In genomic region chr22:44802956-44803355, GRCh38 we compare ENCODE assay signal across 21 cellular contexts. TPM values are rescaled to one million over a fixed set of nuclear protein-coding genes. Genes with fewer than 3 reads are reported as not detected.
DNase-seq lines count a peak whose midpoint lies in the region; ATAC-seq, FAIRE-seq and TF ChIP-seq lines count a peak whose summit lies in the region.
"Had no signal": no experiment of that assay in that cellular context is flagged by ENCODE, and none has a peak within 500 bp of the region (broad histone marks: within the 10 kb centered on the region; RNA-seq: fewer than 3 reads in every experiment).

No MANE protein-coding gene starts in this region.

- CTCF ChIA-PET in activated CD8-positive, alpha-beta memory T cell treated with anti-CD3 and anti-CD28 coated beads, Interleukin-2, amount 10 ng/mL, durations not matched to agents 7 days and 5 days (lab: Charles Lee), result no interaction called here
- CTCF ChIA-PET in K562 (lab: Yijun Ruan, JAX; ENCODE audit: low intra/inter-chr PET ratio), result interaction anchor here (0.7 kb wide), 1 partner anchor 293 kb away, joined by 3 read pairs; no protein-coding TSS in a partner anchor

- H3K79me2 ChIP-seq in Loucy (ENCODE audit: insufficient read depth, low read length), result no peaks in the 10 kb centered on the region
- H3K79me2 ChIP-seq in K562 (ENCODE audit: control insufficient read depth, insufficient read depth, low read length), result no peaks in the 10 kb centered on the region
- H3K79me2 ChIP-seq in osteoblast (ENCODE audit: insufficient read depth, low read length), result no peaks in the 10 kb centered on the region

- peaks cover 33% of the 10 kb centered on the region for H3K4me1 Mint-ChIP-seq in activated CD8-positive, alpha-beta memory T cell treated with anti-CD3 and anti-CD28 coated beads, Interleukin-2, amount 10 ng/mL, durations not matched to agents 7 days and 5 days
- H3K4me1 Mint-ChIP-seq: CD14-positive monocyte had no signal

- no peak overlapping the region for H3K4me3 Mint-ChIP-seq in activated CD8-positive, alpha-beta memory T cell treated with anti-CD3 and anti-CD28 coated beads, Interleukin-2, amount 10 ng/mL, durations not matched to agents 7 days and 5 days
- H3K4me3 Mint-ChIP-seq: CD4-positive, alpha-beta memory T cell had no signal

- H2AFZ ChIP-seq in Loucy (ENCODE audit: low read length) (no peak overlapping the region), K562 (ENCODE audit: low read depth, low read length) (no peak overlapping the region), osteoblast (ENCODE audit: low read length) (no peak overlapping the region)

- H3K4me2 ChIP-seq in Loucy (ENCODE audit: low read depth, low read length, poor library complexity, severe bottlenecking) (peak overlapping the region; percentile 15), K562 (ENCODE audit: insufficient read depth, low read length) (no peak overlapping the region), osteoblast (ENCODE audit: insufficient read depth, low read length) (no peak overlapping the region)
- H3K4me2 ChIP-seq: BLaER1 had no signal

- 23% methylated on average over 6 of the region's 6 CpGs for WGBS in K562 (ENCODE audit: insufficient coverage, low coverage, missing lambda C conversion rate)

- no peaks in the 10 kb centered on the region for H4K20me1 ChIP-seq in Loucy (ENCODE audit: insufficient read depth, low read length, poor library complexity, severe bottlenecking)
- 0 out of 2 replicates have a peak, but pooled peaks cover 9% of the 10 kb centered on the region for H4K20me1 ChIP-seq in K562 (replicated peaks; ENCODE audit: control insufficient read depth, insufficient read depth, low read length)
- H4K20me1 ChIP-seq in osteoblast (ENCODE audit: insufficient read depth, low read length), result no peaks in the 10 kb centered on the region
- H4K20me1 ChIP-seq: BLaER1 had no signal

- H3F3A ChIP-seq in Loucy (ENCODE audit: low read depth), result peaks cover 3% of the 10 kb centered on the region; the same call in 1 of the 2 replicates

- H3K9ac ChIP-seq in Loucy (ENCODE audit: low read depth, low read length, poor library complexity, severe bottlenecking) (no peak overlapping the region), K562 (ENCODE audit: insufficient read depth in 1 of 2, low read depth in 2 of 2, low read length in 2 of 2) (no peak overlapping the region)
- H3K9ac ChIP-seq: BLaER1 had no signal

- FAIRE-seq in K562 (lab: Jason Lieb, UNC), result no peak
- FAIRE-seq: GM12878, GM19239, H1 had no signal

- H3K4me3 ChIP-seq in Loucy (ENCODE audit: low read length, poor library complexity, severe bottlenecking) (no peak overlapping the region), K562 (no peak overlapping the region), osteoblast (ENCODE audit: insufficient read depth, low read length) (no peak overlapping the region)
- H3K4me3 ChIP-seq: BLaER1, GM12878, HAP-1 had no signal

- intact Hi-C loops in K562 (cut with micrococcal nuclease), result no loop called here

- TF ChIP-seq CTCF in Loucy (conservative IDR thresholded peaks at IDR 0.05; ENCODE audit: low read length) (no peak), K562 (IDR thresholded peaks at IDR 0.05 in 2 of 3, conservative IDR thresholded peaks at IDR 0.05 in 1 of 3; ENCODE audit: insufficient read depth in 2 of 3, low read depth in 1 of 3, low read length in 3 of 3) (no peak), osteoblast (IDR thresholded peaks at IDR 0.05; ENCODE audit: extremely low read depth, low read depth, low read length) (no peak)

- no peaks in the 10 kb centered on the region for H3K27me3 ChIP-seq in Loucy (ENCODE audit: insufficient read depth, low read length, poor library complexity, severe bottlenecking)
- peaks cover 3 to 21% of the 10 kb centered on the region in 2 experiments; a peak in 3 of 5 replicates for H3K27me3 ChIP-seq in K562 (ENCODE audit: control insufficient read depth in 2 of 2, insufficient read depth in 2 of 2, low read length in 2 of 2)
- H3K27me3 ChIP-seq in osteoblast (ENCODE audit: insufficient read depth, low read length), result peaks cover 9% of the 10 kb centered on the region
- H3K27me3 ChIP-seq: BLaER1 had no signal

- H3K4me1 ChIP-seq in Loucy (ENCODE audit: insufficient read depth, low read length, poor library complexity, severe bottlenecking) (peaks cover 27% of the 10 kb centered on the region), K562 (replicated peaks in 1 of 2; ENCODE audit: control insufficient read depth in 2 of 2, insufficient read depth in 2 of 2, low read length in 2 of 2) (no peaks in the 10 kb centered on the region; a peak in 3 of 5 replicates), osteoblast (ENCODE audit: insufficient read depth, low read length) (no peaks in the 10 kb centered on the region)
- H3K4me1 ChIP-seq: HAP-1 had no signal

- in situ Hi-C loops in K562 (cut with MboI), result loop anchor here (25.0 kb wide), 1 partner anchor 434 kb away; the partner anchor contains the start of gene KIAA0930

- no TSS peak for BruUV-seq in K562 (replicated peaks; lab: Mats Ljungman, UMichigan)

- ATAC-seq in activated CD8-positive, alpha-beta memory T cell treated with anti-CD3 and anti-CD28 coated beads, Interleukin-2, amount 10 ng/mL, durations not matched to agents 7 days and 5 days, result no peak
- ATAC-seq in K562, result no peak
- ATAC-seq: GM12878 had no signal

- peaks cover 2% of the 10 kb centered on the region for H3K36me3 Mint-ChIP-seq in activated CD8-positive, alpha-beta memory T cell treated with anti-CD3 and anti-CD28 coated beads, Interleukin-2, amount 10 ng/mL, durations not matched to agents 7 days and 5 days
- H3K36me3 Mint-ChIP-seq: CD14-positive monocyte; CD4-positive, alpha-beta memory T cell had no signal

- H3K27ac Mint-ChIP-seq in activated CD8-positive, alpha-beta memory T cell treated with anti-CD3 and anti-CD28 coated beads, Interleukin-2, amount 10 ng/mL, durations not matched to agents 7 days and 5 days, result no peak overlapping the region
- H3K27ac Mint-ChIP-seq: CD14-positive monocyte; CD4-positive, alpha-beta memory T cell had no signal

- H3K36me3 ChIP-seq in Loucy (ENCODE audit: insufficient read depth, low read length) (no peaks in the 10 kb centered on the region), K562 (ENCODE audit: control insufficient read depth, insufficient read depth, low read length) (no peaks in the 10 kb centered on the region), osteoblast (ENCODE audit: insufficient read depth, low read length) (no peaks in the 10 kb centered on the region)
- H3K36me3 ChIP-seq: BLaER1, HAP-1 had no signal

- POLR2A ChIA-PET in K562 (lab: Yijun Ruan, JAX), result no interaction called here

- no peak for TF ChIP-seq RAD21 in K562 (CRISPR knock-in tag; conservative IDR thresholded peaks at IDR 0.05 in 1 of 2, IDR thresholded peaks at IDR 0.05 in 1 of 2)

- DNase-seq in activated CD8-positive, alpha-beta memory T cell treated with anti-CD3 and anti-CD28 coated beads, Interleukin-2, amount 10 ng/mL, durations not matched to agents 7 days and 5 days, result peak; percentile 43
- DNase-seq in activated CD8-positive, alpha-beta memory T cell treated with anti-CD3 and anti-CD28 coated beads, Interleukin-2, amount 50 U/mL, for 4 hours, result no peak
- DNase-seq in K562 (ENCODE audit: extremely low read depth in 1 of 4, low spot score in 3 of 4), result no peak
- DNase-seq in osteoblast (ENCODE audit: insufficient read length, low spot score, missing footprints), result peak; percentile 46
- no peak for DNase-seq in substantia nigra (lab: John Stamatoyannopoulos, UW)
- no peak for DNase-seq in HT-29 (ENCODE audit: low spot score)
- DNase-seq: 8988T; Calu3; CD4-positive, alpha-beta memory T cell; DMS 273 treated with DMSO at 0.1 percent for 48 hours; DMS53; DND-41; EL had no signal

- H3K9me2 ChIP-seq in Loucy (replicated peaks; ENCODE audit: low read depth, low read length), result no peaks in the 10 kb centered on the region

- no peaks in the 10 kb centered on the region for H3K9me3 ChIP-seq in Loucy (ENCODE audit: insufficient read depth, low read depth, low read length)
- H3K9me3 ChIP-seq in K562 (replicated peaks; ENCODE audit: control insufficient read depth, insufficient read depth, low read depth, low read length), result no peaks in the 10 kb centered on the region
- H3K9me3 ChIP-seq in osteoblast (ENCODE audit: low read depth, low read length), result no peaks in the 10 kb centered on the region
- H3K9me3 ChIP-seq: BLaER1, HAP-1 had no signal

- no peaks in the 10 kb centered on the region for H3K27me3 Mint-ChIP-seq in activated CD8-positive, alpha-beta memory T cell treated with anti-CD3 and anti-CD28 coated beads, Interleukin-2, amount 10 ng/mL, durations not matched to agents 7 days and 5 days

- no peak for TF ChIP-seq POLR2A in K562 (conservative IDR thresholded peaks at IDR 0.05)

- no peaks in the 10 kb centered on the region for H3K9me1 ChIP-seq in K562 (ENCODE audit: control insufficient read depth, insufficient read depth, low read length)

- no peaks in the 10 kb centered on the region for H3K9me3 Mint-ChIP-seq in activated CD8-positive, alpha-beta memory T cell treated with anti-CD3 and anti-CD28 coated beads, Interleukin-2, amount 10 ng/mL, durations not matched to agents 7 days and 5 days (ENCODE audit: low read depth)

- no peak for TF ChIP-seq EP300 in K562 (IDR thresholded peaks at IDR 0.05; ENCODE audit: low read length)

- H3K27ac ChIP-seq in K562 (ENCODE audit: extremely low read depth, low read depth, low read length) (no peak overlapping the region), osteoblast (ENCODE audit: low read depth, low read length) (no peak overlapping the region), substantia nigra (ENCODE audit: low read depth, low read length, poor library complexity, severe bottlenecking) (no peak overlapping the region)
- H3K27ac ChIP-seq: BLaER1 had no signal

RNA-seq across cellular contexts. Expression of gene ARHGAP8, which starts 50.6 kb away (rescaled TPM):
- total RNA-seq in activated CD8-positive, alpha-beta memory T cell treated with anti-CD3 and anti-CD28 coated beads, Interleukin-2, amount 10 ng/mL, durations not matched to agents 7 days and 5 days, result 1 to 10 TPM; 1.1 TPM
- total RNA-seq in K562 (2011; cell fraction: chromatin; rRNA removed; ENCODE audit: low replicate concordance), result 8.0 and 13.9 TPM in 2 replicates
- total RNA-seq in K562 (2011; cell fraction: nucleolus; rRNA removed), result 5.8 and 7.1 TPM in 2 replicates
- 7.0 and 9.0 TPM in 2 replicates for total RNA-seq in K562 (2011; cell fraction: nucleoplasm; rRNA removed)
- total RNA-seq in K562 (2014; rRNA removed), result 0.36 and 0.78 TPM in 2 replicates
- 0.26 and 0.62 TPM in 2 replicates for total RNA-seq in K562 (2014; rRNA removed; fragmentation: Illumina TruSeq; extraction: Trizol)
- total RNA-seq in K562 (2015; rRNA removed; fragmentation: Illumina TruSeq; extraction: Trizol), result 0.30 and 0.43 TPM in 2 replicates
- 1.5 and 2.2 TPM in 2 replicates for total RNA-seq in K562 (2021)
- 0.77 and 1.5 TPM in 2 replicates for polyA plus RNA-seq in K562 (2011; rRNA removed)
- polyA plus RNA-seq in K562 (2011; cell fraction: cytosol; rRNA removed), result 1.2 and 1.3 TPM in 2 replicates
- polyA plus RNA-seq in K562 (2011; cell fraction: nucleus; rRNA removed), result 2.4 and 3.8 TPM in 2 replicates
- 0.48 and 1.4 TPM in 2 replicates for polyA plus RNA-seq in K562 (2012)
- polyA plus RNA-seq in K562 (2014; fragmentation: Illumina TruSeq; extraction: Trizol), result 0.74 and 0.75 TPM in 2 replicates
- polyA plus RNA-seq in K562 (2014; fragmentation: Nextera tagmentation; extraction: Ambion mirVana), result under 1 TPM; 0.15 to 0.18 TPM
- polyA plus RNA-seq in K562 (2014; rRNA removed), result 1.1 and 1.5 TPM in 2 replicates
- 0.18 and 0.42 TPM in 2 replicates for polyA minus RNA-seq in K562 (2011; rRNA and poly(A)+ RNA removed)
- not detected in 2 replicates for polyA minus RNA-seq in K562 (2011; cell fraction: cytosol; rRNA and poly(A)+ RNA removed)
- polyA minus RNA-seq in K562 (2011; cell fraction: nucleus; rRNA and poly(A)+ RNA removed), result 0.54 and 1.4 TPM in 2 replicates
- 0.29 and 0.36 TPM in 2 replicates for total RNA-seq in osteoblast
- 30.6 and 38.1 TPM in 2 replicates for total RNA-seq in HT-29 (2014; rRNA removed; shearing (Covaris generic))
- total RNA-seq: A673, GM12878 had no signal
- polyA plus RNA-seq: CD14-positive monocyte; CD4-positive, alpha-beta memory T cell had no signal

Comparison
In these comparisons a context has a peak if more than half of its experiments do, and no peak if none do; other contexts are left out.
1. DNase-seq: peak in activated CD8-positive, alpha-beta memory T cell treated with anti-CD3 and anti-CD28 coated beads, Interleukin-2, amount 10 ng/mL, durations not matched to agents 7 days and 5 days (single experiment) and osteoblast (single experiment); none in activated CD8-positive, alpha-beta memory T cell treated with anti-CD3 and anti-CD28 coated beads, Interleukin-2, amount 50 U/mL, for 4 hours (single experiment), K562 (0 of 4), substantia nigra (0 of 49) and HT-29 (single experiment).